Comparison of ENCODE assay signal across 19 cellular contexts in the genomic region with DNA sequence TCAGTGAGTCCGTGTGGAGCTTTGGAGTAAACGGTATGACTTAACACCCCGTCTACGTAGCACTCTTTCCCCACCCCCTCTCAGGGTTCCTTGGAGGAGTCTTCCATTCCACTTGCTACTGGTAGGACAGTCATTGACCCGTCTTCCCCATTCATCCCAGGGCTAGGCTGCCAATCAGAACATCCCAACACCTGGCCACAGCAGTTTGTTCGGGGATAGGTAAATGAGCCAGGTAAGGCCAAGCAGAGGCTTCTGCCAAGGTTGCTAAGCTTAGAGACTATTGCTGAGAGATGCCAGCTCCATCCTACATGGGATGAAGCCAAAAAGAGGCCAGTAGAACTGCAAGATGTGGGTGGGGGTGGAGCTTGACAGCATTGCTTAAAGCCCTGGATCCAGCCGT.
DNase-seq lines count a peak whose midpoint lies in the region; ATAC-seq and TF ChIP-seq lines count a peak whose summit lies in the region.
"Had no signal": no experiment of that assay in that cellular context is flagged by ENCODE, and none has a peak within 500 bp of the region (broad histone marks: within the 10 kb centered on the region; RNA-seq: fewer than 3 reads in every experiment).

No MANE protein-coding gene starts in this region.

- no peak overlapping the region for H3K27ac Mint-ChIP-seq in activated T-cell treated with anti-CD3 and anti-CD28 coated beads, Interleukin-2, amount 50 U/mL, for 72 hours
- H3K27ac Mint-ChIP-seq: CD4-positive, alpha-beta T cell; GM23338; HFFc6 had no signal

- no peaks in the 10 kb centered on the region for H3K9me3 Mint-ChIP-seq in activated T-cell treated with anti-CD3 and anti-CD28 coated beads, Interleukin-2, amount 50 U/mL, for 72 hours
- H3K9me3 Mint-ChIP-seq: CD4-positive, alpha-beta T cell had no signal

- H3K27me3 Mint-ChIP-seq in activated T-cell treated with anti-CD3 and anti-CD28 coated beads, Interleukin-2, amount 50 U/mL, for 72 hours (ENCODE audit: low read depth): no peaks in the 10 kb centered on the region
- H3K27me3 Mint-ChIP-seq: CD4-positive, alpha-beta T cell had no signal

- no peak overlapping the region for H3K4me3 Mint-ChIP-seq in activated T-cell treated with anti-CD3 and anti-CD28 coated beads, Interleukin-2, amount 50 U/mL, for 72 hours
- H3K4me3 Mint-ChIP-seq: CD4-positive, alpha-beta T cell; GM23338; HFFc6 had no signal

- H3K36me3 Mint-ChIP-seq in activated T-cell treated with anti-CD3 and anti-CD28 coated beads, Interleukin-2, amount 50 U/mL, for 72 hours (ENCODE audit: insufficient read depth in 2 of 2): no peaks in the 10 kb centered on the region

- no peak for TF ChIP-seq POLR2A in sigmoid colon (IDR thresholded peaks at IDR 0.05)

- H3K27me3 ChIP-seq in sigmoid colon: no peaks in the 10 kb centered on the region

- H3K9me3 ChIP-seq in sigmoid colon: no peaks in the 10 kb centered on the region
- H3K9me3 ChIP-seq: A549, Caco-2 had no signal

- H3K36me3 ChIP-seq in sigmoid colon: no peaks in the 10 kb centered on the region

- H3K4me1 Mint-ChIP-seq in activated T-cell treated with anti-CD3 and anti-CD28 coated beads, Interleukin-2, amount 50 U/mL, for 72 hours (ENCODE audit: low read depth): peaks cover 13% of the 10 kb centered on the region

- no peak overlapping the region for H3K27ac ChIP-seq in sigmoid colon
- H3K27ac ChIP-seq: 22Rv1, A549, C4-2B, HL-60 had no signal

- DNase-seq in activated T-cell treated with anti-CD3 and anti-CD28 coated beads, Interleukin-2, amount 50 U/mL, for 1 hour: peak; percentile 2
- no peak for DNase-seq in activated T-cell treated with anti-CD3 and anti-CD28 coated beads, Interleukin-2, amount 50 U/mL, for 72 hours
- peak; percentile 42 for DNase-seq in islet precursor cell
- DNase-seq in mesenteric fat pad (ENCODE audit: low spot score): peak; percentile 69
- DNase-seq in sigmoid colon: peak; percentile 47
- no peak for DNase-seq in left colon
- no peak for DNase-seq in RKO (ENCODE audit: low spot score)
- DNase-seq in hepatic stellate cell (ENCODE audit: low spot score): no peak
- DNase-seq: AML-193, Caco-2, HFFc6, IMR-90 had no signal

- no peak for TF ChIP-seq EP300 in sigmoid colon (IDR thresholded peaks at IDR 0.05)

- no peak for TF ChIP-seq CTCF in sigmoid colon (IDR thresholded peaks at IDR 0.05)

- WGBS in sigmoid colon, 2 donors: 89 to 91% methylated on average over 7 of the region's 7 CpGs

- intact Hi-C loops in sigmoid colon (cut with DNase I): no loop called here
- intact Hi-C loops in left colon (cut with DNase I, micrococcal nuclease): no loop called here

- no peaks in the 10 kb centered on the region for H3K4me1 ChIP-seq in sigmoid colon
- H3K4me1 ChIP-seq: A549, Caco-2 had no signal

- H3K4me3 ChIP-seq in sigmoid colon: no peak overlapping the region
- H3K4me3 ChIP-seq: A549, GM23338 had no signal

- ATAC-seq in activated T-cell treated with anti-CD3 and anti-CD28 coated beads, Interleukin-2, amount 50 U/mL, for 72 hours (replicated peaks in 1 of 2): no peak
- ATAC-seq in left colon: no peak
- ATAC-seq: A549, GM23338, HCT116 had no signal

Comparison
In these comparisons a context has a peak if more than half of its experiments do, and no peak if none do; other contexts are left out.
1. DNase-seq: peak in activated T-cell treated with anti-CD3 and anti-CD28 coated beads, Interleukin-2, amount 50 U/mL, for 1 hour (single experiment), islet precursor cell (single experiment), mesenteric fat pad (single experiment) and sigmoid colon (single experiment); none in activated T-cell treated with anti-CD3 and anti-CD28 coated beads, Interleukin-2, amount 50 U/mL, for 72 hours (0 of 2), left colon (0 of 2), RKO (single experiment) and hepatic stellate cell (single experiment).